In the genomic region with DNA sequence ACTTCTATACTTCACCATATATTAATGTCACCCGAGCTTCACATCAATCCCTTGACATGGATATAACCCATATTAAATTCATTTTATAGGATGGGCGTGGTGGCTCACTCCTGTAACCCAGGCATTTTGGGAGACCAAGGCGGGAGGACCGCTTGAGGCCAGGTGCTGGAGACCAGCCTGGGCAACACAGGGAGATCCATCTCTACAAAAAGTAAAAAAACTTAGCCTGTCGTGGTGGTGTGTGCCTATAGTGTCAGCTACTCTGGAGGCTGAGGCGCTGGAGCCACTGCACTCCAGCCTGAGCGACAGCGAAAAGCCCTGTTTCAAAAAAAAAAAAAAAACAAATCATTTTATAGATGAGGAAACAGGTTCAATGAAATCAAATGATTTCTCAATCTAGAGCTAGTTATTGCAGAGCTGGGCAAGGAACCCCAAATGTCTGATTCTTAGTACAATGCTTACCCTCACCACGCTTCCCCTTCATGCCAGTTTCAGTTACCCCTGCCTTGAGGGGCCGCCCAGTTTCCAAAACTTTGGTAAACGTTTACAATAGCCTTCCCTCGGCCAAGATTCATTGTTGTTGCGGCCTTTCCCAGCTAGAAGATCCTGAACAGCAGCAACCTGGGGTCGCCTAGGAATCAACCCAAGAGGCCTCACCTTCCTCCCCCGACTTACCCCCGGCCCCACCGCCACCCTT, we compare ENCODE assay signal across 1 cellular context.
TF ChIP-seq lines count a peak whose summit lies in the region.

No MANE protein-coding gene starts in this region.

TF ChIP-seq in HepG2, 621 proteins besides CTCF, POLR2A, EP300 and RAD21 (continued from another document and continues in another):
- TF ChIP-seq, protein P1, sequence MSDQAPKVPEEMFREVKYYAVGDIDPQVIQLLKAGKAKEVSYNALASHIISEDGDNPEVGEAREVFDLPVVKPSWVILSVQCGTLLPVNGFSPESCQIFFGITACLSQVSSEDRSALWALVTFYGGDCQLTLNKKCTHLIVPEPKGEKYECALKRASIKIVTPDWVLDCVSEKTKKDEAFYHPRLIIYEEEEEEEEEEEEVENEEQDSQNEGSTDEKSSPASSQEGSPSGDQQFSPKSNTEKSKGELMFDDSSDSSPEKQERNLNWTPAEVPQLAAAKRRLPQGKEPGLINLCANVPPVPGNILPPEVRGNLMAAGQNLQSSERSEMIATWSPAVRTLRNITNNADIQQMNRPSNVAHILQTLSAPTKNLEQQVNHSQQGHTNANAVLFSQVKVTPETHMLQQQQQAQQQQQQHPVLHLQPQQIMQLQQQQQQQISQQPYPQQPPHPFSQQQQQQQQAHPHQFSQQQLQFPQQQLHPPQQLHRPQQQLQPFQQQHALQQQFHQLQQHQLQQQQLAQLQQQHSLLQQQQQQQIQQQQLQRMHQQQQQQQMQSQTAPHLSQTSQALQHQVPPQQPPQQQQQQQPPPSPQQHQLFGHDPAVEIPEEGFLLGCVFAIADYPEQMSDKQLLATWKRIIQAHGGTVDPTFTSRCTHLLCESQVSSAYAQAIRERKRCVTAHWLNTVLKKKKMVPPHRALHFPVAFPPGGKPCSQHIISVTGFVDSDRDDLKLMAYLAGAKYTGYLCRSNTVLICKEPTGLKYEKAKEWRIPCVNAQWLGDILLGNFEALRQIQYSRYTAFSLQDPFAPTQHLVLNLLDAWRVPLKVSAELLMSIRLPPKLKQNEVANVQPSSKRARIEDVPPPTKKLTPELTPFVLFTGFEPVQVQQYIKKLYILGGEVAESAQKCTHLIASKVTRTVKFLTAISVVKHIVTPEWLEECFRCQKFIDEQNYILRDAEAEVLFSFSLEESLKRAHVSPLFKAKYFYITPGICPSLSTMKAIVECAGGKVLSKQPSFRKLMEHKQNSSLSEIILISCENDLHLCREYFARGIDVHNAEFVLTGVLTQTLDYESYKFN (CRISPR knock-in tag; conservative IDR thresholded peaks at IDR 0.05): no peak
- TF ChIP-seq BRD4 (CRISPR knock-in tag; IDR thresholded peaks at IDR 0.05) (no peak), NKX3-1 (CRISPR knock-in tag; IDR thresholded peaks at IDR 0.05) (no peak), FOXA1 (IDR thresholded peaks at IDR 0.05) (no peak), FOXA1 (CRISPR knock-in tag; IDR thresholded peaks at IDR 0.05) (no peak), PHF20 (CRISPR knock-in tag; IDR thresholded peaks at IDR 0.05) (no peak), ZBTB7A (CRISPR knock-in tag; IDR thresholded peaks at IDR 0.05) (no peak), ZNF652 (CRISPR knock-in tag; IDR thresholded peaks at IDR 0.05; ENCODE audit: borderline replicate concordance, low read depth) (no peak), ZMYM2 (CRISPR knock-in tag; IDR thresholded peaks at IDR 0.05) (no peak), ZNF343 (CRISPR knock-in tag; IDR thresholded peaks at IDR 0.05) (no peak), THYN1 (CRISPR knock-in tag; IDR thresholded peaks at IDR 0.05; ENCODE audit: borderline replicate concordance, low read depth) (no peak), HNRNPUL1 (IDR thresholded peaks at IDR 0.05; ENCODE audit: low read depth, low read length) (no peak), ESRRA (CRISPR knock-in tag; IDR thresholded peaks at IDR 0.05; ENCODE audit: low read depth) (peak; percentile 7; the same call in 1 of the 2 replicates), DR1 (CRISPR knock-in tag; IDR thresholded peaks at IDR 0.05) (no peak), ZNF446 (CRISPR knock-in tag; IDR thresholded peaks at IDR 0.05) (no peak), ZNF792 (CRISPR knock-in tag; IDR thresholded peaks at IDR 0.05) (no peak), ZNF224 (CRISPR knock-in tag; IDR thresholded peaks at IDR 0.05) (no peak), REPIN1 (CRISPR knock-in tag; IDR thresholded peaks at IDR 0.05; ENCODE audit: borderline replicate concordance, low read depth) (no peak), KLF12 (CRISPR knock-in tag; IDR thresholded peaks at IDR 0.05; ENCODE audit: borderline replicate concordance) (no peak), ZNF30 (CRISPR knock-in tag; IDR thresholded peaks at IDR 0.05) (0 out of 2 replicates have a peak, but pooled peaks have one; percentile 25), ZBTB38 (CRISPR knock-in tag; IDR thresholded peaks at IDR 0.05) (no peak), PHF8 (CRISPR knock-in tag; IDR thresholded peaks at IDR 0.05) (no peak), ZNF121 (CRISPR knock-in tag; IDR thresholded peaks at IDR 0.05) (no peak), CBFB (CRISPR knock-in tag; IDR thresholded peaks at IDR 0.05) (no peak), RFX5 (IDR thresholded peaks at IDR 0.05; ENCODE audit: low read depth, low read length) (no peak), ZNF10 (CRISPR knock-in tag; IDR thresholded peaks at IDR 0.05; ENCODE audit: borderline replicate concordance, low read depth) (no peak), GZF1 (CRISPR knock-in tag; IDR thresholded peaks at IDR 0.05) (no peak), SALL1 (CRISPR knock-in tag; IDR thresholded peaks at IDR 0.05) (no peak), ZC3H4 (CRISPR knock-in tag; IDR thresholded peaks at IDR 0.05; ENCODE audit: borderline replicate concordance) (no peak; the same call in 1 of the 2 replicates), CCDC6 (CRISPR knock-in tag; IDR thresholded peaks at IDR 0.05) (no peak), ZNF7 (CRISPR knock-in tag; IDR thresholded peaks at IDR 0.05) (no peak), ZNF530 (CRISPR knock-in tag; IDR thresholded peaks at IDR 0.05; ENCODE audit: low read depth) (no peak), STAT5B (CRISPR knock-in tag; IDR thresholded peaks at IDR 0.05) (no peak)
- TF ChIP-seq, protein P2, sequence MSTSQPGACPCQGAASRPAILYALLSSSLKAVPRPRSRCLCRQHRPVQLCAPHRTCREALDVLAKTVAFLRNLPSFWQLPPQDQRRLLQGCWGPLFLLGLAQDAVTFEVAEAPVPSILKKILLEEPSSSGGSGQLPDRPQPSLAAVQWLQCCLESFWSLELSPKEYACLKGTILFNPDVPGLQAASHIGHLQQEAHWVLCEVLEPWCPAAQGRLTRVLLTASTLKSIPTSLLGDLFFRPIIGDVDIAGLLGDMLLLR (CRISPR knock-in tag; IDR thresholded peaks at IDR 0.05): no peak
- TF ChIP-seq, protein P3, sequence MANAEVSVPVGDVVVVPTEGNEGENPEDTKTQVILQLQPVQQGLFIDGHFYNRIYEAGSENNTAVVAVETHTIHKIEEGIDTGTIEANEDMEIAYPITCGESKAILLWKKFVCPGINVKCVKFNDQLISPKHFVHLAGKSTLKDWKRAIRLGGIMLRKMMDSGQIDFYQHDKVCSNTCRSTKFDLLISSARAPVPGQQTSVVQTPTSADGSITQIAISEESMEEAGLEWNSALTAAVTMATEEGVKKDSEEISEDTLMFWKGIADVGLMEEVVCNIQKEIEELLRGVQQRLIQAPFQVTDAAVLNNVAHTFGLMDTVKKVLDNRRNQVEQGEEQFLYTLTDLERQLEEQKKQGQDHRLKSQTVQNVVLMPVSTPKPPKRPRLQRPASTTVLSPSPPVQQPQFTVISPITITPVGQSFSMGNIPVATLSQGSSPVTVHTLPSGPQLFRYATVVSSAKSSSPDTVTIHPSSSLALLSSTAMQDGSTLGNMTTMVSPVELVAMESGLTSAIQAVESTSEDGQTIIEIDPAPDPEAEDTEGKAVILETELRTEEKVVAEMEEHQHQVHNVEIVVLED (CRISPR knock-in tag; IDR thresholded peaks at IDR 0.05; ENCODE audit: borderline replicate concordance): no peak
- TF ChIP-seq, protein P4, sequence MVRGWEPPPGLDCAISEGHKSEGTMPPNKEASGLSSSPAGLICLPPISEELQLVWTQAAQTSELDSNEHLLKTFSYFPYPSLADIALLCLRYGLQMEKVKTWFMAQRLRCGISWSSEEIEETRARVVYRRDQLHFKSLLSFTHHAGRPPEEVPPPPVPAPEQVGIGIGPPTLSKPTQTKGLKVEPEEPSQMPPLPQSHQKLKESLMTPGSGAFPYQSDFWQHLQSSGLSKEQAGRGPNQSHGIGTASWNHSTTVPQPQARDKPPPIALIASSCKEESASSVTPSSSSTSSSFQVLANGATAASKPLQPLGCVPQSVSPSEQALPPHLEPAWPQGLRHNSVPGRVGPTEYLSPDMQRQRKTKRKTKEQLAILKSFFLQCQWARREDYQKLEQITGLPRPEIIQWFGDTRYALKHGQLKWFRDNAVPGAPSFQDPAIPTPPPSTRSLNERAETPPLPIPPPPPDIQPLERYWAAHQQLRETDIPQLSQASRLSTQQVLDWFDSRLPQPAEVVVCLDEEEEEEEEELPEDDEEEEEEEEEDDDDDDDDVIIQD (CRISPR knock-in tag; IDR thresholded peaks at IDR 0.05; ENCODE audit: low read depth): no peak
- TF ChIP-seq, protein P5, sequence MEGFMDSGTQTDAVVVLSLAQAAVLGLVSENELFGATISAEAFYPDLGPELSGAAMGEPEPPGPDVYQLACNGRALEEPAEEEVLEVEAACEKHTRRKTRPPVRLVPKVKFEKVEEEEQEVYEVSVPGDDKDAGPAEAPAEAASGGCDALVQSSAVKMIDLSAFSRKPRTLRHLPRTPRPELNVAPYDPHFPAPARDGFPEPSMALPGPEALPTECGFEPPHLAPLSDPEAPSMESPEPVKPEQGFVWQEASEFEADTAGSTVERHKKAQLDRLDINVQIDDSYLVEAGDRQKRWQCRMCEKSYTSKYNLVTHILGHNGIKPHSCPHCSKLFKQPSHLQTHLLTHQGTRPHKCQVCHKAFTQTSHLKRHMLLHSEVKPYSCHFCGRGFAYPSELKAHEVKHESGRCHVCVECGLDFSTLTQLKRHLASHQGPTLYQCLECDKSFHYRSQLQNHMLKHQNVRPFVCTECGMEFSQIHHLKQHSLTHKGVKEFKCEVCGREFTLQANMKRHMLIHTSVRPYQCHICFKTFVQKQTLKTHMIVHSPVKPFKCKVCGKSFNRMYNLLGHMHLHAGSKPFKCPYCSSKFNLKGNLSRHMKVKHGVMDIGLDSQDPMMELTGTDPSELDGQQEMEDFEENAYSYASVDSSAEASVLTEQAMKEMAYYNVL (CRISPR knock-in tag; IDR thresholded peaks at IDR 0.05; ENCODE audit: borderline replicate concordance): no peak
- TF ChIP-seq, protein P6, sequence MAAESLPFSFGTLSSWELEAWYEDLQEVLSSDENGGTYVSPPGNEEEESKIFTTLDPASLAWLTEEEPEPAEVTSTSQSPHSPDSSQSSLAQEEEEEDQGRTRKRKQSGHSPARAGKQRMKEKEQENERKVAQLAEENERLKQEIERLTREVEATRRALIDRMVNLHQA (CRISPR knock-in tag; IDR thresholded peaks at IDR 0.05): no peak
- TF ChIP-seq, protein P7, sequence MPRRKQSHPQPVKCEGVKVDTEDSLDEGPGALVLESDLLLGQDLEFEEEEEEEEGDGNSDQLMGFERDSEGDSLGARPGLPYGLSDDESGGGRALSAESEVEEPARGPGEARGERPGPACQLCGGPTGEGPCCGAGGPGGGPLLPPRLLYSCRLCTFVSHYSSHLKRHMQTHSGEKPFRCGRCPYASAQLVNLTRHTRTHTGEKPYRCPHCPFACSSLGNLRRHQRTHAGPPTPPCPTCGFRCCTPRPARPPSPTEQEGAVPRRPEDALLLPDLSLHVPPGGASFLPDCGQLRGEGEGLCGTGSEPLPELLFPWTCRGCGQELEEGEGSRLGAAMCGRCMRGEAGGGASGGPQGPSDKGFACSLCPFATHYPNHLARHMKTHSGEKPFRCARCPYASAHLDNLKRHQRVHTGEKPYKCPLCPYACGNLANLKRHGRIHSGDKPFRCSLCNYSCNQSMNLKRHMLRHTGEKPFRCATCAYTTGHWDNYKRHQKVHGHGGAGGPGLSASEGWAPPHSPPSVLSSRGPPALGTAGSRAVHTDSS (CRISPR knock-in tag; conservative IDR thresholded peaks at IDR 0.05): no peak
- TF ChIP-seq, protein P8, sequence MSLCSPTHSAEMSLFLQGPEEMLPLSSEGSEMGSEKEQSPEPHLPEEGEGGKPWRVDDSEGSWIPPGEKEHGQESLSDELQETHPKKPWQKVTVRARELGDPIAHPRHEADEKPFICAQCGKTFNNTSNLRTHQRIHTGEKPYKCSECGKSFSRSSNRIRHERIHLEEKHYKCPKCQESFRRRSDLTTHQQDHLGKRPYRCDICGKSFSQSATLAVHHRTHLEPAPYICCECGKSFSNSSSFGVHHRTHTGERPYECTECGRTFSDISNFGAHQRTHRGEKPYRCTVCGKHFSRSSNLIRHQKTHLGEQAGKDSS (CRISPR knock-in tag; IDR thresholded peaks at IDR 0.05; ENCODE audit: borderline replicate concordance, low read depth): no peak
- TF ChIP-seq, protein P9, sequence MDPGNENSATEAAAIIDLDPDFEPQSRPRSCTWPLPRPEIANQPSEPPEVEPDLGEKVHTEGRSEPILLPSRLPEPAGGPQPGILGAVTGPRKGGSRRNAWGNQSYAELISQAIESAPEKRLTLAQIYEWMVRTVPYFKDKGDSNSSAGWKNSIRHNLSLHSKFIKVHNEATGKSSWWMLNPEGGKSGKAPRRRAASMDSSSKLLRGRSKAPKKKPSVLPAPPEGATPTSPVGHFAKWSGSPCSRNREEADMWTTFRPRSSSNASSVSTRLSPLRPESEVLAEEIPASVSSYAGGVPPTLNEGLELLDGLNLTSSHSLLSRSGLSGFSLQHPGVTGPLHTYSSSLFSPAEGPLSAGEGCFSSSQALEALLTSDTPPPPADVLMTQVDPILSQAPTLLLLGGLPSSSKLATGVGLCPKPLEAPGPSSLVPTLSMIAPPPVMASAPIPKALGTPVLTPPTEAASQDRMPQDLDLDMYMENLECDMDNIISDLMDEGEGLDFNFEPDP (CRISPR knock-in tag; conservative IDR thresholded peaks at IDR 0.05): 0 out of 2 replicates have a peak, but pooled peaks have one; percentile 96
- TF ChIP-seq, protein P10, sequence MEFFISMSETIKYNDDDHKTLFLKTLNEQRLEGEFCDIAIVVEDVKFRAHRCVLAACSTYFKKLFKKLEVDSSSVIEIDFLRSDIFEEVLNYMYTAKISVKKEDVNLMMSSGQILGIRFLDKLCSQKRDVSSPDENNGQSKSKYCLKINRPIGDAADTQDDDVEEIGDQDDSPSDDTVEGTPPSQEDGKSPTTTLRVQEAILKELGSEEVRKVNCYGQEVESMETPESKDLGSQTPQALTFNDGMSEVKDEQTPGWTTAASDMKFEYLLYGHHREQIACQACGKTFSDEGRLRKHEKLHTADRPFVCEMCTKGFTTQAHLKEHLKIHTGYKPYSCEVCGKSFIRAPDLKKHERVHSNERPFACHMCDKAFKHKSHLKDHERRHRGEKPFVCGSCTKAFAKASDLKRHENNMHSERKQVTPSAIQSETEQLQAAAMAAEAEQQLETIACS (CRISPR knock-in tag; IDR thresholded peaks at IDR 0.05): no peak
- TF ChIP-seq, protein P11, sequence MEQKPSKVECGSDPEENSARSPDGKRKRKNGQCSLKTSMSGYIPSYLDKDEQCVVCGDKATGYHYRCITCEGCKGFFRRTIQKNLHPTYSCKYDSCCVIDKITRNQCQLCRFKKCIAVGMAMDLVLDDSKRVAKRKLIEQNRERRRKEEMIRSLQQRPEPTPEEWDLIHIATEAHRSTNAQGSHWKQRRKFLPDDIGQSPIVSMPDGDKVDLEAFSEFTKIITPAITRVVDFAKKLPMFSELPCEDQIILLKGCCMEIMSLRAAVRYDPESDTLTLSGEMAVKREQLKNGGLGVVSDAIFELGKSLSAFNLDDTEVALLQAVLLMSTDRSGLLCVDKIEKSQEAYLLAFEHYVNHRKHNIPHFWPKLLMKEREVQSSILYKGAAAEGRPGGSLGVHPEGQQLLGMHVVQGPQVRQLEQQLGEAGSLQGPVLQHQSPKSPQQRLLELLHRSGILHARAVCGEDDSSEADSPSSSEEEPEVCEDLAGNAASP (CRISPR knock-in tag; IDR thresholded peaks at IDR 0.05; ENCODE audit: borderline replicate concordance): 0 out of 2 replicates have a peak, but pooled peaks have one; percentile 3
- TF ChIP-seq, protein P12, sequence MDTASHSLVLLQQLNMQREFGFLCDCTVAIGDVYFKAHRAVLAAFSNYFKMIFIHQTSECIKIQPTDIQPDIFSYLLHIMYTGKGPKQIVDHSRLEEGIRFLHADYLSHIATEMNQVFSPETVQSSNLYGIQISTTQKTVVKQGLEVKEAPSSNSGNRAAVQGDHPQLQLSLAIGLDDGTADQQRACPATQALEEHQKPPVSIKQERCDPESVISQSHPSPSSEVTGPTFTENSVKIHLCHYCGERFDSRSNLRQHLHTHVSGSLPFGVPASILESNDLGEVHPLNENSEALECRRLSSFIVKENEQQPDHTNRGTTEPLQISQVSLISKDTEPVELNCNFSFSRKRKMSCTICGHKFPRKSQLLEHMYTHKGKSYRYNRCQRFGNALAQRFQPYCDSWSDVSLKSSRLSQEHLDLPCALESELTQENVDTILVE (CRISPR knock-in tag; IDR thresholded peaks at IDR 0.05): no peak
